In the genomic region with DNA sequence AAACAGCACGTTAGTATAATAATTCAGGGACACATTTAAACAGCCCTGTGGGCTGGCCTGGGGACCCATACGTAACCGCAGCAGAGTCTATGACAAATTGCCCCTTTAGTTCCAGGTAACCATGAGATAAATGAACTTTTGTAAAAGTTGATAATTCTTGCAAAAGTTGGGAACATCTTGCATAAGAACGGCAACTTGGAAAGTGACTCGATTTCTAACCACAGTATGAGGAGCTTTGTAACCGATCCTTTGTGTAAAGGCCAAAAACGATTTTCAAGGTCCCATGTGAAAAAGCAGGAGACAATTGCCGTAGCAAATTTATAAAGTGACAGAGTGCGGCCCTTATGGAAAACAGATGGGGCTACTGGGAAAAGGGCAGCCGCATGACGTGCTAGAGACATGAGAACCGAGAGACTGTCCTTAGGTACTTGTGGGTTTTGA, we compare ENCODE assay signal across 17 cellular contexts.
A peak's percentile ranks its signal among the peaks of the same experiment; 100 is the strongest.
DNase-seq lines count a peak whose midpoint lies in the region; ATAC-seq and TF ChIP-seq lines count a peak whose summit lies in the region.
"Had no signal": no experiment of that assay in that cellular context is flagged by ENCODE, and none has a peak within 500 bp of the region (broad histone marks: within the 10 kb centered on the region; RNA-seq: fewer than 3 reads in every experiment).

No MANE protein-coding gene starts in this region.

- no peak for DNase-seq in H9
- no peak for DNase-seq in endothelial cell (ENCODE audit: low spot score)
- no peak for DNase-seq in mesenchymal stem cell
- DNase-seq in substantia nigra (lab: John Stamatoyannopoulos, UW): no peak
- DNase-seq in NCI-H128 (lab: John Stamatoyannopoulos, UW; ENCODE audit: unreplicated experiment): no peak
- no peak for DNase-seq in amniotic stem cell (lab: John Stamatoyannopoulos, UW)
- DNase-seq: activated naive CD8-positive, alpha-beta T cell treated with anti-CD3 and anti-CD28 coated beads, Interleukin-2, amount 50 U/mL, for 24 hours; activated T-cell treated with anti-CD3 and anti-CD28 coated beads, Interleukin-2, amount 50 U/mL, for 24 hours; DMS79 treated with DMSO at 0.1 percent for 48 hours; kidney glomerular epithelial cell; NCI-H1694 treated with DMSO at 0.1 percent for 48 hours; NCI-H774 had no signal

- H3K9ac ChIP-seq in H9 (ENCODE audit: extremely low read depth, insufficient read length, low read length): no peak overlapping the region
- peak overlapping the region; percentile 88 for H3K9ac ChIP-seq in mesenchymal stem cell (ENCODE audit: low read length)
- H3K9ac ChIP-seq: BLaER1, KMS-11 had no signal

- H3K79me1 ChIP-seq in H9 (ENCODE audit: insufficient read depth, low read depth, low read length, poor library complexity, severe bottlenecking) (no peaks in the 10 kb centered on the region), mesenchymal stem cell (replicated peaks; ENCODE audit: low read length, poor library complexity, severe bottlenecking) (no peaks in the 10 kb centered on the region)

- H2BK120ac ChIP-seq in H9 (ENCODE audit: low read depth, low read length, poor library complexity, severe bottlenecking): peak overlapping the region; percentile 62
- H2BK120ac ChIP-seq in mesenchymal stem cell (ENCODE audit: low read depth, low read length): no peak overlapping the region

- H2BK12ac ChIP-seq in H9 (ENCODE audit: insufficient read length, low read depth, low read length): no peak overlapping the region
- no peak overlapping the region for H2BK12ac ChIP-seq in mesenchymal stem cell (ENCODE audit: low read length in 2 of 2)

- H2BK20ac ChIP-seq in H9 (ENCODE audit: low read depth, low read length, poor library complexity, severe bottlenecking): no peak overlapping the region

- H2BK5ac ChIP-seq in H9 (ENCODE audit: insufficient read length, low read length) (no peak overlapping the region), mesenchymal stem cell (ENCODE audit: low read depth, low read length, poor library complexity, severe bottlenecking) (no peak overlapping the region)

- peaks cover 0 to 4% (median 0%) of the 10 kb centered on the region in 3 experiments; a peak in 1 of 7 replicates for H3K36me3 Mint-ChIP-seq in H9 (ENCODE audit: insufficient read depth in 1 of 3, low read depth in 3 of 3)
- peaks cover 9% of the 10 kb centered on the region for H3K36me3 Mint-ChIP-seq in endothelial cell (ENCODE audit: low read depth, unreplicated experiment)

- no peak overlapping the region for H3K4me2 ChIP-seq in H9 (ENCODE audit: insufficient read depth, insufficient read length, low read length)
- no peak overlapping the region for H3K4me2 ChIP-seq in mesenchymal stem cell (ENCODE audit: low read length, poor library complexity, severe bottlenecking)
- H3K4me2 ChIP-seq: BLaER1, KMS-11 had no signal

- no peaks in the 10 kb centered on the region for H3K9me3 Mint-ChIP-seq in H9
- H3K9me3 Mint-ChIP-seq in endothelial cell (ENCODE audit: unreplicated experiment): no peaks in the 10 kb centered on the region
- H3K9me3 Mint-ChIP-seq: activated naive CD8-positive, alpha-beta T cell treated with anti-CD3 and anti-CD28 coated beads, Interleukin-2, amount 50 U/mL, for 24 hours; activated T-cell treated with anti-CD3 and anti-CD28 coated beads, Interleukin-2, amount 50 U/mL, for 24 hours; T-helper 1 cell treated with Interleukin-12 subunit alpha and Interleukin-12 subunit beta and Interleukin-4 antibody, amounts not matched to agents 30 μg/mL and 1 μg/mL, for 36 hours had no signal

- H2AK5ac ChIP-seq in H9 (ENCODE audit: insufficient read length, low read length) (no peak overlapping the region), mesenchymal stem cell (ENCODE audit: low read length, severe bottlenecking) (no peak overlapping the region)

- no peak overlapping the region for H3K56ac ChIP-seq in H9 (ENCODE audit: insufficient read length, low read depth, low read length)

- H2AFZ ChIP-seq in H9 (ENCODE audit: low read length) (no peak overlapping the region), mesenchymal stem cell (ENCODE audit: low read depth, low read length) (no peak overlapping the region)

- ATAC-seq in GM21737 (IDR thresholded peaks at IDR 0.05; ENCODE audit: unreplicated experiment) (no peak), HG02588 (IDR thresholded peaks at IDR 0.05; ENCODE audit: unreplicated experiment) (no peak)
- ATAC-seq: activated naive CD8-positive, alpha-beta T cell treated with anti-CD3 and anti-CD28 coated beads, Interleukin-2, amount 50 U/mL, for 24 hours had no signal

- H2BK15ac ChIP-seq in H9 (ENCODE audit: low read depth, low read length) (no peak overlapping the region), mesenchymal stem cell (ENCODE audit: low read depth, poor library complexity, severe bottlenecking) (no peak overlapping the region)

- H3K4ac ChIP-seq in H9 (ENCODE audit: low read depth, low read length) (no peak overlapping the region), mesenchymal stem cell (ENCODE audit: low read depth in 1 of 2, low read length in 2 of 2) (no peak overlapping the region)

- H3K18ac ChIP-seq in H9 (ENCODE audit: insufficient read length, low read depth, low read length): no peak overlapping the region
- H3K18ac ChIP-seq in mesenchymal stem cell (ENCODE audit: low read depth in 1 of 2, low read length in 2 of 2): no peak overlapping the region

- H3K4me1 ChIP-seq in H9 (ENCODE audit: insufficient read depth, low read length): peaks cover 36% of the 10 kb centered on the region; the same call in 1 of the 2 replicates
- peaks cover 5% of the 10 kb centered on the region for H3K4me1 ChIP-seq in mesenchymal stem cell (ENCODE audit: control insufficient read depth, insufficient read depth, low read depth, low read length)

- H3K27me3 ChIP-seq in H9 (ENCODE audit: insufficient read depth, low read length): no peaks in the 10 kb centered on the region
- no peaks in the 10 kb centered on the region for H3K27me3 ChIP-seq in mesenchymal stem cell (ENCODE audit: control insufficient read depth in 1 of 2, insufficient read depth in 1 of 2, low read length in 2 of 2)
- H3K27me3 ChIP-seq: BLaER1 had no signal

- H4K5ac ChIP-seq in H9 (ENCODE audit: insufficient read length, low read depth, low read length): no peak overlapping the region

- WGBS in H9 (ENCODE audit: extremely low coverage, insufficient read length, low lambda C conversion rate): no CpG with 5 or more reads among the region's 12 CpGs
- 81% methylated on average over 12 of the region's 12 CpGs for WGBS in mesenchymal stem cell

- peak overlapping the region in 1 of 2 experiments; percentile 51 for H3K4me3 ChIP-seq in mesenchymal stem cell (ENCODE audit: insufficient read depth in 1 of 2, low read depth in 1 of 2, low read length in 2 of 2)
- H3K4me3 ChIP-seq: BLaER1 had no signal

- no peak overlapping the region for H3T11ph ChIP-seq in H9 (ENCODE audit: low read length)

- peak overlapping the region; percentile 4 for H3K27ac ChIP-seq in H9 (ENCODE audit: insufficient read length, low read depth, low read length)
- H3K27ac ChIP-seq in mesenchymal stem cell (ENCODE audit: low read length, poor library complexity, severe bottlenecking): no peak overlapping the region
- H3K27ac ChIP-seq in substantia nigra (ENCODE audit: low read depth, low read length, poor library complexity, severe bottlenecking): peak overlapping the region; percentile 59
- H3K27ac ChIP-seq: BLaER1, KMS-11 had no signal

- TF ChIP-seq CTCF in H9 (conservative IDR thresholded peaks at IDR 0.05) (no peak), endothelial cell (IDR thresholded peaks at IDR 0.05; ENCODE audit: unreplicated experiment) (no peak)

- H3K27me3 Mint-ChIP-seq in H9 (ENCODE audit: low read depth) (no peaks in the 10 kb centered on the region), endothelial cell (ENCODE audit: unreplicated experiment) (no peaks in the 10 kb centered on the region)

- no peak overlapping the region for H3K23ac ChIP-seq in H9 (ENCODE audit: insufficient read length, low read depth, low read length)
- no peak overlapping the region for H3K23ac ChIP-seq in mesenchymal stem cell (ENCODE audit: low read length in 2 of 2)

- no peaks in the 10 kb centered on the region for H4K20me1 ChIP-seq in H9 (ENCODE audit: control insufficient read depth, insufficient read depth, insufficient read length)
- H4K20me1 ChIP-seq: BLaER1 had no signal

- H4K91ac ChIP-seq in H9 (ENCODE audit: insufficient read length, low read depth, low read length) (no peak overlapping the region), mesenchymal stem cell (ENCODE audit: low read length) (no peak overlapping the region)

- H3K23me2 ChIP-seq in H9 (ENCODE audit: insufficient read length, low read depth, low read length, poor library complexity, severe bottlenecking): no peaks in the 10 kb centered on the region

- H3K4me1 Mint-ChIP-seq in H9: peaks cover 74% of the 10 kb centered on the region in 2 experiments
- H3K4me1 Mint-ChIP-seq in endothelial cell (ENCODE audit: unreplicated experiment): peaks cover 37% of the 10 kb centered on the region

- H4K8ac ChIP-seq in H9 (replicated peaks; ENCODE audit: insufficient read length, low read depth, low read length) (no peak overlapping the region), mesenchymal stem cell (ENCODE audit: low read length) (no peak overlapping the region)

- H3K27ac Mint-ChIP-seq in H9 (peak overlapping the region; percentile 17 to 94 (median 92); a peak in 6 of 7 replicates), endothelial cell (ENCODE audit: unreplicated experiment) (peak overlapping the region; percentile 48)
- H3K27ac Mint-ChIP-seq: activated naive CD8-positive, alpha-beta T cell treated with anti-CD3 and anti-CD28 coated beads, Interleukin-2, amount 50 U/mL, for 24 hours; activated T-cell treated with anti-CD3 and anti-CD28 coated beads, Interleukin-2, amount 50 U/mL, for 24 hours; T-helper 1 cell treated with Interleukin-12 subunit alpha and Interleukin-12 subunit beta and Interleukin-4 antibody, amounts not matched to agents 30 μg/mL and 1 μg/mL, for 36 hours had no signal

- no peak overlapping the region for H3K14ac ChIP-seq in H9 (ENCODE audit: insufficient read depth, low read length)
- no peak overlapping the region for H3K14ac ChIP-seq in mesenchymal stem cell (ENCODE audit: low read length in 2 of 2)

- no peaks in the 10 kb centered on the region for H3K36me3 ChIP-seq in mesenchymal stem cell (ENCODE audit: control insufficient read depth in 1 of 2, insufficient read depth in 2 of 2, low read depth in 1 of 2, low read length in 2 of 2)
- H3K36me3 ChIP-seq: BLaER1 had no signal

- H3K79me2 ChIP-seq in H9 (ENCODE audit: insufficient read depth, low read length): peaks cover under 1% of the 10 kb centered on the region; the same call in 1 of the 2 replicates

- no peak overlapping the region for H3K4me3 Mint-ChIP-seq in H9
- no peak overlapping the region for H3K4me3 Mint-ChIP-seq in endothelial cell (ENCODE audit: unreplicated experiment)
- H3K4me3 Mint-ChIP-seq: activated naive CD8-positive, alpha-beta T cell treated with anti-CD3 and anti-CD28 coated beads, Interleukin-2, amount 50 U/mL, for 24 hours; activated T-cell treated with anti-CD3 and anti-CD28 coated beads, Interleukin-2, amount 50 U/mL, for 24 hours; T-helper 1 cell treated with Interleukin-12 subunit alpha and Interleukin-12 subunit beta and Interleukin-4 antibody, amounts not matched to agents 30 μg/mL and 1 μg/mL, for 36 hours had no signal

- H3K9me3 ChIP-seq in H9 (ENCODE audit: control insufficient read depth, low read depth, low read length) (no peaks in the 10 kb centered on the region), mesenchymal stem cell (ENCODE audit: control insufficient read depth, low read length) (no peaks in the 10 kb centered on the region)
- H3K9me3 ChIP-seq: BLaER1 had no signal
